ENCODE assay signal across 10 cellular contexts in genomic region chr2:191304939-191305875, GRCh38.
DNase-seq lines count a peak whose midpoint lies in the region; ATAC-seq lines count a peak whose summit lies in the region.
"Had no signal": no experiment of that assay in that cellular context is flagged by ENCODE, and none has a peak within 500 bp of the region (broad histone marks: within the 10 kb centered on the region; RNA-seq: fewer than 3 reads in every experiment).

No MANE protein-coding gene starts in this region.

- H2BK120ac ChIP-seq in trophoblast cell (ENCODE audit: insufficient read depth, low read length, poor library complexity), result no peak overlapping the region

- peaks cover 8 to 23% of the 10 kb centered on the region in 2 donors for H3K27me3 Mint-ChIP-seq in natural killer cell treated with Interleukin-12 subunit alpha and Interleukin-12 subunit beta and Interleukin-15 and Interleukin-18, amount 100 ng/mL, for 72 hours

- H2AFZ ChIP-seq in trophoblast cell (ENCODE audit: insufficient read depth, low read length, poor library complexity), result no peak overlapping the region

- H3K9me3 ChIP-seq in adipocyte (ENCODE audit: control insufficient read depth, low read length) (no peaks in the 10 kb centered on the region), trophoblast cell (ENCODE audit: insufficient read depth, low read depth, low read length) (no peaks in the 10 kb centered on the region)
- H3K9me3 ChIP-seq: BLaER1 had no signal

- peak overlapping the region; percentile 36 for H3K14ac ChIP-seq in trophoblast cell (ENCODE audit: low read length)

- H3K9ac ChIP-seq in adipocyte (ENCODE audit: low read length) (peak overlapping the region; percentile 74), trophoblast cell (ENCODE audit: low read length) (no peak overlapping the region)
- H3K9ac ChIP-seq: BLaER1 had no signal

- H3K9me3 Mint-ChIP-seq in natural killer cell treated with Interleukin-12 subunit alpha and Interleukin-12 subunit beta and Interleukin-15 and Interleukin-18, amount 100 ng/mL, for 72 hours, result no peaks in the 10 kb centered on the region

- peaks cover 2% of the 10 kb centered on the region for H3K79me1 ChIP-seq in trophoblast cell (ENCODE audit: low read length)

- DNase-seq in AG20443 (ENCODE audit: low spot score) (peak; percentile 68), adipocyte (ENCODE audit: low read depth) (peak; percentile 92), globus pallidus (ENCODE audit: low spot score) (peak; percentile 5), trophoblast cell (peak in 1 of 2 donors; percentile 43), KG1 (lab: John Stamatoyannopoulos, UW) (no peak)
- DNase-seq in natural killer cell treated with Interleukin-12 subunit alpha and Interleukin-12 subunit beta and Interleukin-15 and Interleukin-18, amount 100 ng/mL, for 72 hours (ENCODE audit: low spot score), result no peak
- DNase-seq: stimulated activated naive CD8-positive, alpha-beta T cell treated with anti-CD3 and anti-CD28 coated beads, Interleukin-15, Interleukin-2, amounts not matched to agents 100 U/mL and 50 U/mL, for 24 hours had no signal

- H3K4ac ChIP-seq in trophoblast cell (ENCODE audit: low read depth, low read length), result peak overlapping the region; percentile 49

- no peaks in the 10 kb centered on the region for H3K36me3 Mint-ChIP-seq in natural killer cell treated with Interleukin-12 subunit alpha and Interleukin-12 subunit beta and Interleukin-15 and Interleukin-18, amount 100 ng/mL, for 72 hours

- ATAC-seq in GM19351 (IDR thresholded peaks at IDR 0.05; ENCODE audit: unreplicated experiment) (no peak), HG03520 (IDR thresholded peaks at IDR 0.05; ENCODE audit: unreplicated experiment) (no peak)
- no peak for ATAC-seq in natural killer cell treated with Interleukin-12 subunit alpha and Interleukin-12 subunit beta and Interleukin-15 and Interleukin-18, amount 100 ng/mL, for 72 hours
- ATAC-seq: stimulated activated naive CD8-positive, alpha-beta T cell treated with anti-CD3 and anti-CD28 coated beads, Interleukin-15, Interleukin-2, amounts not matched to agents 100 U/mL and 50 U/mL, for 24 hours had no signal

- H3K4me1 Mint-ChIP-seq in natural killer cell treated with Interleukin-12 subunit alpha and Interleukin-12 subunit beta and Interleukin-15 and Interleukin-18, amount 100 ng/mL, for 72 hours (ENCODE audit: low read depth in 2 of 2), result no peaks in the 10 kb centered on the region

- no peak overlapping the region for H3K27ac Mint-ChIP-seq in natural killer cell treated with Interleukin-12 subunit alpha and Interleukin-12 subunit beta and Interleukin-15 and Interleukin-18, amount 100 ng/mL, for 72 hours

- peak overlapping the region; percentile 58 for H3K18ac ChIP-seq in trophoblast cell (ENCODE audit: low read length)

- no peak overlapping the region for H4K12ac ChIP-seq in trophoblast cell (ENCODE audit: low read depth, low read length)

- H3K27ac ChIP-seq in trophoblast cell (ENCODE audit: low read depth, low read length), result no peak overlapping the region
- H3K27ac ChIP-seq: BLaER1 had no signal

- H3K4me3 Mint-ChIP-seq in natural killer cell treated with Interleukin-12 subunit alpha and Interleukin-12 subunit beta and Interleukin-15 and Interleukin-18, amount 100 ng/mL, for 72 hours, result no peak overlapping the region

- H4K91ac ChIP-seq in trophoblast cell (ENCODE audit: low read depth, low read length), result no peak overlapping the region

- H3K4me1 ChIP-seq in adipocyte (ENCODE audit: control insufficient read depth, insufficient read depth, low read length) (peaks cover 35% of the 10 kb centered on the region), trophoblast cell (ENCODE audit: control insufficient read depth in 1 of 2, insufficient read depth in 2 of 2, low read length in 2 of 2) (peaks cover 11 to 19% of the 10 kb centered on the region in 2 experiments)
- H3K4me1 ChIP-seq: BLaER1 had no signal

- H3K27me3 ChIP-seq in adipocyte (replicated peaks; ENCODE audit: control insufficient read depth, insufficient read depth, low read length), result no peaks in the 10 kb centered on the region
- H3K27me3 ChIP-seq in trophoblast cell (ENCODE audit: insufficient read depth, low read length), result no peaks in the 10 kb centered on the region
- H3K27me3 ChIP-seq: BLaER1 had no signal

- H2BK12ac ChIP-seq in trophoblast cell (ENCODE audit: low read length), result no peak overlapping the region

- WGBS in trophoblast cell (ENCODE audit: extremely low coverage, insufficient coverage, insufficient read length), result no CpG with 5 or more reads among the region's 8 CpGs

- peak overlapping the region; percentile 23 for H4K8ac ChIP-seq in trophoblast cell (ENCODE audit: low read depth, low read length)

- H3K4me3 ChIP-seq in adipocyte (ENCODE audit: low read length), result peak overlapping the region; percentile 62
- no peak overlapping the region for H3K4me3 ChIP-seq in trophoblast cell (ENCODE audit: low read depth, low read length)
- H3K4me3 ChIP-seq: BLaER1 had no signal

- no peak overlapping the region for H2BK5ac ChIP-seq in trophoblast cell (ENCODE audit: low read depth, low read length, poor library complexity)

- H3K4me2 ChIP-seq in trophoblast cell (ENCODE audit: low read length), result no peak overlapping the region
- H3K4me2 ChIP-seq: BLaER1 had no signal

- no peak overlapping the region for H3K23ac ChIP-seq in trophoblast cell (ENCODE audit: low read length)

- H2AK5ac ChIP-seq in trophoblast cell (ENCODE audit: low read length), result peak overlapping the region; percentile 57

- H3K36me3 ChIP-seq in adipocyte (ENCODE audit: control insufficient read depth, insufficient read depth, low read length, severe bottlenecking) (peaks cover 4% of the 10 kb centered on the region), trophoblast cell (ENCODE audit: control insufficient read depth in 1 of 2, insufficient read depth in 2 of 2, low read length in 2 of 2) (peaks cover 4 to 5% of the 10 kb centered on the region in 2 experiments)

- peaks cover 11% of the 10 kb centered on the region for H3K79me2 ChIP-seq in trophoblast cell (ENCODE audit: control insufficient read depth, insufficient read depth, low read length, poor library complexity)

Comparison
In these comparisons a context has a peak if more than half of its experiments do, and no peak if none do; other contexts are left out.
1. DNase-seq: peak in AG20443 (single experiment), adipocyte (single experiment) and globus pallidus (single experiment); none in KG1 (single experiment) and natural killer cell treated with Interleukin-12 subunit alpha and Interleukin-12 subunit beta and Interleukin-15 and Interleukin-18, amount 100 ng/mL, for 72 hours (single experiment).